25 cellular contexts compared by ENCODE assay signal in the genomic region with DNA sequence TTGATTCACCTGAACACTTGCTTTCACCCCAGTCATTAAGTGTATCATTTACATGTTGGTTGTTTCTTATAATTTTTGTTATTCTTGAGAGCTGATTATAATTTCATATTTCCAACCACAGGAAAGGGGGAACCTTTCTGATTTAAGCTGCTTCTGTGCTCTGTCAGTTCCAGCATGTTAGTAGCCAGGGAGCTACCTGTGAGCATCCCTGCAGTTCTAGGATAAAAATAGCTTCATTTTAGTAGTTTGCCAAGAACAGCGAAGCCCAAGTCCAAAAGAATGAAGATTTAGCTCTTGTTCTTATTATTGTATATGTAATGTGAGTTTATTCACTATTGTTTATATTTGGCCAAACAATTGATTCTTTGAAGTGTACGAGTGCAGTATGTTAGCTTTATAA. TPM values are rescaled to one million over a fixed set of nuclear protein-coding genes. Genes with fewer than 3 reads are reported as not detected.
"Had no signal": no experiment of that assay in that cellular context is flagged by ENCODE, and none has a peak within 500 bp of the region (broad histone marks: within the 10 kb centered on the region; RNA-seq: fewer than 3 reads in every experiment).

No MANE protein-coding gene starts in this region.

- H3K4me1 ChIP-seq: colonic mucosa, esophagus squamous epithelium, foreskin keratinocyte, gastrocnemius medialis, heart left ventricle, heart right ventricle had no signal

- H3K36me3 ChIP-seq: colonic mucosa, esophagus muscularis mucosa, esophagus squamous epithelium, gastrocnemius medialis, gastroesophageal sphincter, heart left ventricle, heart right ventricle had no signal

- DNase-seq: colonic mucosa; cortex of kidney; dermis blood vessel endothelial cell; effector CD4-positive, alpha-beta T cell; effector CD8-positive, alpha-beta T cell; effector memory CD4-positive, alpha-beta T cell; effector memory CD8-positive, alpha-beta T cell; endodermal cell; erythroblast; esophagus squamous epithelium; foreskin fibroblast; foreskin keratinocyte; foreskin melanocyte; gastrocnemius medialis; glutamatergic neuron; head of caudate nucleus; heart left ventricle; heart right ventricle had no signal

- H3K4me2 ChIP-seq: hepatocyte had no signal

- ATAC-seq: effector memory CD8-positive, alpha-beta T cell; esophagus mucosa; foreskin keratinocyte; gastrocnemius medialis; heart left ventricle; heart right ventricle had no signal

- H3K79me2 ChIP-seq: hepatocyte had no signal

- H2AFZ ChIP-seq: hepatocyte had no signal

- H3K9me3 ChIP-seq: colonic mucosa, esophagus muscularis mucosa, esophagus squamous epithelium, gastrocnemius medialis, gastroesophageal sphincter, heart left ventricle, heart right ventricle had no signal

- H3K4me3 ChIP-seq: colonic mucosa, coronary artery, dorsolateral prefrontal cortex, esophagus muscularis mucosa, esophagus squamous epithelium, gastrocnemius medialis, gastroesophageal sphincter, heart left ventricle, heart right ventricle, hepatocyte had no signal

- H3K27me3 ChIP-seq: colonic mucosa, esophagus muscularis mucosa, esophagus squamous epithelium, gastroesophageal sphincter, hepatocyte had no signal

- H3K27ac ChIP-seq: colonic mucosa, coronary artery, dorsolateral prefrontal cortex, epithelial cell of prostate, esophagus squamous epithelium, foreskin keratinocyte, gastrocnemius medialis, heart left ventricle, heart right ventricle, hepatocyte had no signal

RNA-seq across cellular contexts. Expression of a gene that starts 29.5 kb away (rescaled TPM):
- total RNA-seq: foreskin keratinocyte had no signal
